In genomic region chr4:41236046-41236445, GRCh38 we compare ENCODE assay signal across 26 cellular contexts. TPM values are rescaled to one million over a fixed set of nuclear protein-coding genes. Genes with fewer than 3 reads are reported as not detected.
"Had no signal": no experiment of that assay in that cellular context is flagged by ENCODE, and none has a peak within 500 bp of the region (broad histone marks: within the 10 kb centered on the region; RNA-seq: fewer than 3 reads in every experiment).

No MANE protein-coding gene starts in this region.

- ATAC-seq: left lobe of liver; mucosa of descending colon; natural killer cell treated with Interleukin-12 subunit alpha and Interleukin-12 subunit beta and Interleukin-15 and Interleukin-18, amount 100 ng/mL, for 72 hours; sciatic nerve; stimulated activated effector memory CD8-positive, alpha-beta T cell treated with anti-CD3 and anti-CD28 coated beads, Interleukin-12 subunit alpha, Interleukin-12 subunit beta, amount 100 ng/mL, for 72 hours had no signal

- H3K4me3 ChIP-seq: coronary artery, esophagus squamous epithelium, lung, mucosa of descending colon, right atrium auricular region, stomach, thyroid gland, vagina had no signal

- H3K4me1 ChIP-seq: esophagus squamous epithelium, parathyroid adenoma, right atrium auricular region, stomach, thyroid gland, vagina had no signal

- FAIRE-seq: endothelial cell of umbilical vein, keratinocyte had no signal

- H2AFZ ChIP-seq: parathyroid adenoma had no signal

- H3K27ac ChIP-seq: coronary artery, esophagus squamous epithelium, neutrophil, parathyroid adenoma, right atrium auricular region, stomach, thyroid gland, vagina had no signal

- H3K27me3 ChIP-seq: esophagus squamous epithelium, neutrophil, right atrium auricular region, stomach, thyroid gland, vagina had no signal

- H3K9ac ChIP-seq: parathyroid adenoma had no signal

- DNase-seq: dermis blood vessel endothelial cell; effector memory CD4-positive, alpha-beta T cell; esophagus squamous epithelium; foreskin melanocyte; hypothalamus; immature natural killer cell; mucosa of descending colon; naive B cell; stimulated activated CD4-positive, alpha-beta T cell treated with anti-CD3 and anti-CD28 coated beads, Interleukin-2, amount 100 ng/mL, for 24 hours; stimulated activated CD4-positive, alpha-beta T cell treated with anti-CD3 and anti-CD28 coated beads, Interleukin-4, amount 100 ng/mL, for 24 hours; stimulated activated naive CD4-positive, alpha-beta T cell treated with Interleukin-2 at 50 U/mL for 16 hours; stomach; thyroid gland; trophoblast cell had no signal

- H3K9me3 ChIP-seq: esophagus squamous epithelium, mucosa of descending colon, neutrophil, right atrium auricular region, thyroid gland, vagina had no signal

- H3K79me2 ChIP-seq: parathyroid adenoma had no signal

- H3K36me3 ChIP-seq: esophagus squamous epithelium, neutrophil, right atrium auricular region, stomach, thyroid gland, vagina had no signal

RNA-seq across cellular contexts. Expression of gene UCHL1, which starts 20.7 kb away (rescaled TPM):
- polyA plus RNA-seq: immature natural killer cell had no signal

RNA-seq across cellular contexts. Expression of gene APBB2, which starts 21.7 kb away (rescaled TPM):
- polyA plus RNA-seq: immature natural killer cell had no signal
